In the genomic region with DNA sequence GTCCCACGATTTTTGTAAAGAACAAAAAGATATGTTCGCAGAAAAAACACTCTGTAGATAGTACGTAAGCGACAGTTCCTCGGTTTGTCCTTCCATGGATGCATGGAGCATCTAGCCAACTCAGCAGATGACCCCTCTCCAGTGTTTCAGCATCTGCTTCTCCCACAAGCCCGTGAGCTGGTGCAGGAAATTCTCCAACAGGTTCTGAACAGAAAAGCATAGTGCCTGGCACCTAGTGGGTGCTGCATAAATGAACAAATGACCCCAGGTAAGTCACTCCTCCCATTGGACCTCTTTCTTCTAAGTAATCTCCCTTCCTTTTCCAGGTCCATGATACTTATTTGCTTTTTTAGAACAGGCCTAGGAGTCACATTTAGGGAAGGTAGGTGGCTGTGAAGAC, we compare ENCODE assay signal across 9 cellular contexts. TPM values are rescaled to one million over a fixed set of nuclear protein-coding genes. Genes with fewer than 3 reads are reported as not detected.
DNase-seq lines count a peak whose midpoint lies in the region; ATAC-seq and FAIRE-seq lines count a peak whose summit lies in the region.
"Had no signal": no experiment of that assay in that cellular context is flagged by ENCODE, and none has a peak within 500 bp of the region (broad histone marks: within the 10 kb centered on the region; RNA-seq: fewer than 3 reads in every experiment).

No MANE protein-coding gene starts in this region.

- no peak for DNase-seq in T-helper 2 cell treated with Interferon-gamma antibody and Interleukin-4, amounts not matched to agents 5 μg/mL and 100 μg/mL, for 36 hours (ENCODE audit: low spot score)
- DNase-seq in T-helper 2 cell, result no peak
- DNase-seq in activated T-helper 1 cell treated with anti-CD3 and anti-CD28 coated beads, Interleukin-12 subunit alpha, Interleukin-12 subunit beta, Interleukin-2, Interleukin-4 antibody, amounts not matched to agents 30 ng/mL and 10 ng/mL and 1 ng/mL, durations not matched to agents 14 hours and 24 hours and 36 hours (ENCODE audit: low spot score), result no peak
- DNase-seq in left lobe of liver (ENCODE audit: low spot score), result peak; percentile 42
- DNase-seq in substantia nigra (lab: John Stamatoyannopoulos, UW), result no peak
- DNase-seq in NCI-H2171 treated with DMSO at 0.1 percent for 48 hours (lab: John Stamatoyannopoulos, UW), result no peak
- DNase-seq in GM19239 (ENCODE audit: insufficient read length, low spot score), result no peak
- DNase-seq in NCI-H774 (lab: John Stamatoyannopoulos, UW), result no peak
- DNase-seq: activated gamma-delta T cell treated with Interleukin-2 at 50 U/mL for 16 hours had no signal

- ATAC-seq in left lobe of liver, result no peak

- intact Hi-C loops in activated T-helper 1 cell treated with anti-CD3 and anti-CD28 coated beads, Interleukin-12 subunit alpha, Interleukin-12 subunit beta, Interleukin-2, Interleukin-4 antibody, amounts not matched to agents 30 ng/mL and 10 ng/mL and 1 ng/mL, durations not matched to agents 14 hours and 24 hours and 36 hours (cut with micrococcal nuclease), result loop anchor here (5.0 kb wide), 1 partner anchor 76 kb away; no protein-coding TSS in a partner anchor

- H3K4me1 Mint-ChIP-seq in T-helper 2 cell treated with Interferon-gamma antibody and Interleukin-4, amounts not matched to agents 5 μg/mL and 100 μg/mL, for 36 hours (ENCODE audit: low read depth), result peaks cover 57% of the 10 kb centered on the region
- H3K4me1 Mint-ChIP-seq in activated T-helper 1 cell treated with anti-CD3 and anti-CD28 coated beads, Interleukin-12 subunit alpha, Interleukin-12 subunit beta, Interleukin-2, Interleukin-4 antibody, amounts not matched to agents 30 ng/mL and 10 ng/mL and 1 ng/mL, durations not matched to agents 14 hours and 24 hours and 36 hours (ENCODE audit: low read depth), result peaks cover 61% of the 10 kb centered on the region

- H3K27ac Mint-ChIP-seq in T-helper 2 cell treated with Interferon-gamma antibody and Interleukin-4, amounts not matched to agents 5 μg/mL and 100 μg/mL, for 36 hours, result peak overlapping the region; percentile 61
- peak overlapping the region; percentile 48 for H3K27ac Mint-ChIP-seq in activated T-helper 1 cell treated with anti-CD3 and anti-CD28 coated beads, Interleukin-12 subunit alpha, Interleukin-12 subunit beta, Interleukin-2, Interleukin-4 antibody, amounts not matched to agents 30 ng/mL and 10 ng/mL and 1 ng/mL, durations not matched to agents 14 hours and 24 hours and 36 hours

- no peak for FAIRE-seq in GM19239 (lab: Jason Lieb, UNC)

- H3K27ac ChIP-seq in substantia nigra (ENCODE audit: low read depth, low read length, poor library complexity, severe bottlenecking), result peak overlapping the region; percentile 92

- peak overlapping the region; percentile 64 for H3K4me3 Mint-ChIP-seq in T-helper 2 cell treated with Interferon-gamma antibody and Interleukin-4, amounts not matched to agents 5 μg/mL and 100 μg/mL, for 36 hours
- H3K4me3 Mint-ChIP-seq in activated T-helper 1 cell treated with anti-CD3 and anti-CD28 coated beads, Interleukin-12 subunit alpha, Interleukin-12 subunit beta, Interleukin-2, Interleukin-4 antibody, amounts not matched to agents 30 ng/mL and 10 ng/mL and 1 ng/mL, durations not matched to agents 14 hours and 24 hours and 36 hours, result peak overlapping the region; percentile 82

- H3K9me3 Mint-ChIP-seq in T-helper 2 cell treated with Interferon-gamma antibody and Interleukin-4, amounts not matched to agents 5 μg/mL and 100 μg/mL, for 36 hours, result no peaks in the 10 kb centered on the region
- H3K9me3 Mint-ChIP-seq in activated T-helper 1 cell treated with anti-CD3 and anti-CD28 coated beads, Interleukin-12 subunit alpha, Interleukin-12 subunit beta, Interleukin-2, Interleukin-4 antibody, amounts not matched to agents 30 ng/mL and 10 ng/mL and 1 ng/mL, durations not matched to agents 14 hours and 24 hours and 36 hours, result no peaks in the 10 kb centered on the region

- peaks cover 3% of the 10 kb centered on the region for H3K36me3 Mint-ChIP-seq in T-helper 2 cell treated with Interferon-gamma antibody and Interleukin-4, amounts not matched to agents 5 μg/mL and 100 μg/mL, for 36 hours (ENCODE audit: low read depth)
- H3K36me3 Mint-ChIP-seq in activated T-helper 1 cell treated with anti-CD3 and anti-CD28 coated beads, Interleukin-12 subunit alpha, Interleukin-12 subunit beta, Interleukin-2, Interleukin-4 antibody, amounts not matched to agents 30 ng/mL and 10 ng/mL and 1 ng/mL, durations not matched to agents 14 hours and 24 hours and 36 hours (ENCODE audit: low read depth), result peaks cover 4% of the 10 kb centered on the region

- no peaks in the 10 kb centered on the region for H3K27me3 Mint-ChIP-seq in T-helper 2 cell treated with Interferon-gamma antibody and Interleukin-4, amounts not matched to agents 5 μg/mL and 100 μg/mL, for 36 hours (ENCODE audit: low read depth)
- H3K27me3 Mint-ChIP-seq in activated T-helper 1 cell treated with anti-CD3 and anti-CD28 coated beads, Interleukin-12 subunit alpha, Interleukin-12 subunit beta, Interleukin-2, Interleukin-4 antibody, amounts not matched to agents 30 ng/mL and 10 ng/mL and 1 ng/mL, durations not matched to agents 14 hours and 24 hours and 36 hours (ENCODE audit: insufficient read depth), result no peaks in the 10 kb centered on the region

RNA-seq across cellular contexts. Expression of a gene that starts 1.0 kb away (rescaled TPM):
- 14.5 and 19.1 TPM in 2 replicates for total RNA-seq in activated T-helper 1 cell treated with anti-CD3 and anti-CD28 coated beads, Interleukin-12 subunit alpha, Interleukin-12 subunit beta, Interleukin-2, Interleukin-4 antibody, amounts not matched to agents 30 ng/mL and 10 ng/mL and 1 ng/mL, durations not matched to agents 14 hours and 24 hours and 36 hours
- total RNA-seq in left lobe of liver, result 16.6 TPM
